8 cellular contexts compared by ENCODE assay signal in genomic region chr14:46580941-46581671, GRCh38.
DNase-seq lines count a peak whose midpoint lies in the region; ATAC-seq and TF ChIP-seq lines count a peak whose summit lies in the region.

No MANE protein-coding gene starts in this region.

- intact Hi-C loops in heart right ventricle (cut with DNase I) (no loop called here), cardiac septum (cut with DNase I) (no loop called here)

- H3K4me3 ChIP-seq in heart right ventricle: no peak overlapping the region
- no peak overlapping the region for H3K4me3 ChIP-seq in cardiac fibroblast (replicated peaks in 1 of 2; ENCODE audit: low read depth in 2 of 2, low read length in 2 of 2)
- H3K4me3 ChIP-seq in neuron (ENCODE audit: low read length): no peak overlapping the region

- peaks cover 13% of the 10 kb centered on the region for H3K9me3 Mint-ChIP-seq in stimulated activated effector memory CD8-positive, alpha-beta T cell treated with anti-CD3 and anti-CD28 coated beads, Interleukin-12 subunit alpha, Interleukin-12 subunit beta, amount 100 ng/mL, for 72 hours
- peaks cover under 1 to 13% (median 4%) of the 10 kb centered on the region in 9 donors for H3K9me3 Mint-ChIP-seq in naive thymus-derived CD8-positive, alpha-beta T cell

- peak overlapping the region; percentile 54 for H2AFZ ChIP-seq in neuron (ENCODE audit: low read depth, low read length)

- no peaks in the 10 kb centered on the region for H3K36me3 ChIP-seq in heart right ventricle
- no peaks in the 10 kb centered on the region for H3K36me3 ChIP-seq in neuron (ENCODE audit: insufficient read depth, low read length)

- no peaks in the 10 kb centered on the region for H3K27me3 ChIP-seq in heart right ventricle
- no peaks in the 10 kb centered on the region for H3K27me3 ChIP-seq in neuron (ENCODE audit: insufficient read depth, low read length)

- H3K4me1 ChIP-seq in heart right ventricle (no peaks in the 10 kb centered on the region), neuron (ENCODE audit: insufficient read depth, low read length) (no peaks in the 10 kb centered on the region)

- no peak overlapping the region for H3K4me3 Mint-ChIP-seq in stimulated activated effector memory CD8-positive, alpha-beta T cell treated with anti-CD3 and anti-CD28 coated beads, Interleukin-12 subunit alpha, Interleukin-12 subunit beta, amount 100 ng/mL, for 72 hours
- no peak overlapping the region for H3K4me3 Mint-ChIP-seq in naive thymus-derived CD8-positive, alpha-beta T cell

- WGBS in heart right ventricle, 2 donors: 23 to 24% methylated on average over 6 of the region's 6 CpGs

- no peaks in the 10 kb centered on the region for H3K4me1 Mint-ChIP-seq in stimulated activated effector memory CD8-positive, alpha-beta T cell treated with anti-CD3 and anti-CD28 coated beads, Interleukin-12 subunit alpha, Interleukin-12 subunit beta, amount 100 ng/mL, for 72 hours
- no peaks in the 10 kb centered on the region for H3K4me1 Mint-ChIP-seq in naive thymus-derived CD8-positive, alpha-beta T cell

- no peaks in the 10 kb centered on the region for H3K36me3 Mint-ChIP-seq in stimulated activated effector memory CD8-positive, alpha-beta T cell treated with anti-CD3 and anti-CD28 coated beads, Interleukin-12 subunit alpha, Interleukin-12 subunit beta, amount 100 ng/mL, for 72 hours
- no peaks in the 10 kb centered on the region for H3K36me3 Mint-ChIP-seq in naive thymus-derived CD8-positive, alpha-beta T cell

- H3K27ac ChIP-seq in heart right ventricle: no peak overlapping the region

- peak in 5 of 9 donors; percentile 11 to 35 (median 20) for TF ChIP-seq CTCF in heart right ventricle (IDR thresholded peaks at IDR 0.05)
- TF ChIP-seq CTCF in cardiac fibroblast (IDR thresholded peaks at IDR 0.05; ENCODE audit: low read depth, low read length): peak; percentile 42

- DNase-seq in heart right ventricle (no peak), cardiac septum (ENCODE audit: low spot score) (no peak), NCI-H524 (lab: John Stamatoyannopoulos, UW) (peak; percentile 55 to 72), cardiac fibroblast (ENCODE audit: low read depth in 2 of 2) (peak; percentile 32 to 44)
- DNase-seq in stimulated activated effector memory CD8-positive, alpha-beta T cell treated with anti-CD3 and anti-CD28 coated beads, Interleukin-12 subunit alpha, Interleukin-12 subunit beta, amount 100 ng/mL, for 72 hours (ENCODE audit: low spot score in 2 of 2): no peak
- DNase-seq in naive thymus-derived CD8-positive, alpha-beta T cell: no peak

- POLR2A ChIA-PET in naive thymus-derived CD8-positive, alpha-beta T cell (lab: Charles Lee): no interaction called here

- H3K9me3 ChIP-seq in heart right ventricle: peaks cover 0 to 2% (median 0%) of the 10 kb centered on the region in 11 donors
- no peaks in the 10 kb centered on the region for H3K9me3 ChIP-seq in neuron (ENCODE audit: low read length)

- no peak for ATAC-seq in heart right ventricle
- ATAC-seq in HG03354 (IDR thresholded peaks at IDR 0.05; ENCODE audit: poor library complexity, severe bottlenecking, unreplicated experiment): no peak
- no peak for ATAC-seq in stimulated activated effector memory CD8-positive, alpha-beta T cell treated with anti-CD3 and anti-CD28 coated beads, Interleukin-12 subunit alpha, Interleukin-12 subunit beta, amount 100 ng/mL, for 72 hours
- ATAC-seq in naive thymus-derived CD8-positive, alpha-beta T cell: no peak

- no peak overlapping the region for H3K27ac Mint-ChIP-seq in stimulated activated effector memory CD8-positive, alpha-beta T cell treated with anti-CD3 and anti-CD28 coated beads, Interleukin-12 subunit alpha, Interleukin-12 subunit beta, amount 100 ng/mL, for 72 hours
- H3K27ac Mint-ChIP-seq in naive thymus-derived CD8-positive, alpha-beta T cell: no peak overlapping the region

- H3K27me3 Mint-ChIP-seq in naive thymus-derived CD8-positive, alpha-beta T cell: no peaks in the 10 kb centered on the region

Comparison
In these comparisons a context has a peak if more than half of its experiments do, and no peak if none do; other contexts are left out.
1. DNase-seq: peak in NCI-H524 (2 of 2) and cardiac fibroblast (2 of 2); none in heart right ventricle (0 of 2), cardiac septum (single experiment), stimulated activated effector memory CD8-positive, alpha-beta T cell treated with anti-CD3 and anti-CD28 coated beads, Interleukin-12 subunit alpha, Interleukin-12 subunit beta, amount 100 ng/mL, for 72 hours (0 of 2) and naive thymus-derived CD8-positive, alpha-beta T cell (0 of 10).